ENCODE assay signal across 1 cellular context in genomic region chr19:45927565-45928261, GRCh38.
TF ChIP-seq lines count a peak whose summit lies in the region.

No MANE protein-coding gene starts in this region.

TF ChIP-seq in HepG2, 621 proteins besides CTCF, POLR2A, EP300 and RAD21 (continues in another document):
- TF ChIP-seq ZNF460 (CRISPR knock-in tag; IDR thresholded peaks at IDR 0.05; ENCODE audit: borderline replicate concordance) (no peak), IRF9 (CRISPR knock-in tag; IDR thresholded peaks at IDR 0.05; ENCODE audit: borderline replicate concordance) (no peak), RARA (CRISPR knock-in tag; IDR thresholded peaks at IDR 0.05) (0 out of 2 replicates have a peak, but pooled peaks have one; percentile 9), SOX6 (IDR thresholded peaks at IDR 0.05) (no peak), SOX6 (CRISPR knock-in tag; IDR thresholded peaks at IDR 0.05) (peak; percentile 39; the same call in 1 of the 2 replicates), ZNF674 (CRISPR knock-in tag; IDR thresholded peaks at IDR 0.05; ENCODE audit: low read depth) (no peak), GMEB2 (CRISPR knock-in tag; IDR thresholded peaks at IDR 0.05; ENCODE audit: low read depth) (peak; percentile 61), DR1 (CRISPR knock-in tag; IDR thresholded peaks at IDR 0.05) (no peak), HES4 (CRISPR knock-in tag; IDR thresholded peaks at IDR 0.05; ENCODE audit: borderline replicate concordance) (no peak), YEATS2 (CRISPR knock-in tag; IDR thresholded peaks at IDR 0.05; ENCODE audit: borderline replicate concordance) (no peak), ETV5 (CRISPR knock-in tag; IDR thresholded peaks at IDR 0.05; ENCODE audit: borderline replicate concordance) (peak; percentile 80), POGK (CRISPR knock-in tag; conservative IDR thresholded peaks at IDR 0.05) (peak; percentile 86), ZNF576 (CRISPR knock-in tag; IDR thresholded peaks at IDR 0.05) (no peak), DDIT3 (CRISPR knock-in tag; IDR thresholded peaks at IDR 0.05) (no peak), PLSCR1 (CRISPR knock-in tag; IDR thresholded peaks at IDR 0.05; ENCODE audit: borderline replicate concordance) (no peak), CBX2 (IDR thresholded peaks at IDR 0.05; ENCODE audit: low read depth, low read length) (no peak), CBX2 (CRISPR knock-in tag; IDR thresholded peaks at IDR 0.05; ENCODE audit: low read depth) (0 out of 2 replicates have a peak, but pooled peaks have one; percentile 50), CREM (IDR thresholded peaks at IDR 0.05) (peak; percentile 87), CREM (CRISPR knock-in tag; IDR thresholded peaks at IDR 0.05) (no peak), FOXA3 (CRISPR knock-in tag; IDR thresholded peaks at IDR 0.05) (peak; percentile 27; the same call in 1 of the 2 replicates), ZBTB21 (CRISPR knock-in tag; IDR thresholded peaks at IDR 0.05) (no peak), SMAD9 (CRISPR knock-in tag; IDR thresholded peaks at IDR 0.05) (no peak), TOPORS (CRISPR knock-in tag; IDR thresholded peaks at IDR 0.05) (peak; percentile 72; the same call in 1 of the 2 replicates), TP53 (CRISPR knock-in tag; conservative IDR thresholded peaks at IDR 0.05) (no peak), ZNF878 (CRISPR knock-in tag; IDR thresholded peaks at IDR 0.05) (no peak), CENPX (CRISPR knock-in tag; IDR thresholded peaks at IDR 0.05) (no peak), ATAD3A (CRISPR knock-in tag; IDR thresholded peaks at IDR 0.05) (no peak), FOSL2 (CRISPR knock-in tag; IDR thresholded peaks at IDR 0.05) (peak; percentile 11; the same call in 1 of the 2 replicates), NFKB2 (CRISPR knock-in tag; IDR thresholded peaks at IDR 0.05; ENCODE audit: borderline replicate concordance) (no peak), KDM2A (CRISPR knock-in tag; IDR thresholded peaks at IDR 0.05; ENCODE audit: borderline replicate concordance, low read depth) (peak; percentile 49; the same call in 1 of the 2 replicates), HNRNPLL (IDR thresholded peaks at IDR 0.05; ENCODE audit: low read depth, low read length, poor library complexity, severe bottlenecking) (peak; percentile 83), NR3C1 (CRISPR knock-in tag; IDR thresholded peaks at IDR 0.05) (no peak), KDM5B (CRISPR knock-in tag; IDR thresholded peaks at IDR 0.05; ENCODE audit: borderline replicate concordance) (peak; percentile 31; the same call in 1 of the 2 replicates), ZNF124 (CRISPR knock-in tag; IDR thresholded peaks at IDR 0.05) (0 out of 2 replicates have a peak, but pooled peaks have one; percentile 36), SIN3B (IDR thresholded peaks at IDR 0.05; ENCODE audit: low read length) (peak; percentile 96), GPBP1L1 (CRISPR knock-in tag; IDR thresholded peaks at IDR 0.05) (no peak), HOXA9 (CRISPR knock-in tag; IDR thresholded peaks at IDR 0.05; ENCODE audit: borderline replicate concordance) (no peak), ARID3A (IDR thresholded peaks at IDR 0.05; ENCODE audit: low read depth, low read length) (no peak), DBP (CRISPR knock-in tag; IDR thresholded peaks at IDR 0.05; ENCODE audit: not compliant biosample characterization) (no peak), HIVEP1 (CRISPR knock-in tag; IDR thresholded peaks at IDR 0.05) (peak; percentile 55; the same call in 1 of the 2 replicates), ZNF607 (CRISPR knock-in tag; IDR thresholded peaks at IDR 0.05; ENCODE audit: borderline replicate concordance) (no peak), ARHGAP35 (CRISPR knock-in tag; IDR thresholded peaks at IDR 0.05; ENCODE audit: borderline replicate concordance) (no peak), SP140L (CRISPR knock-in tag; IDR thresholded peaks at IDR 0.05; ENCODE audit: borderline replicate concordance) (no peak), CBFB (CRISPR knock-in tag; IDR thresholded peaks at IDR 0.05) (peak; percentile 52; the same call in 1 of the 2 replicates), NBN (conservative IDR thresholded peaks at IDR 0.05) (no peak), ZNF441 (CRISPR knock-in tag; IDR thresholded peaks at IDR 0.05; ENCODE audit: borderline replicate concordance) (no peak), ZMAT3 (CRISPR knock-in tag; conservative IDR thresholded peaks at IDR 0.05) (no peak), SP4 (CRISPR knock-in tag; IDR thresholded peaks at IDR 0.05) (peak; percentile 68), SNAPC5 (CRISPR knock-in tag; IDR thresholded peaks at IDR 0.05; ENCODE audit: borderline replicate concordance) (0 out of 2 replicates have a peak, but pooled peaks have one; percentile 12), KLF16 (CRISPR knock-in tag; IDR thresholded peaks at IDR 0.05) (0 out of 4 replicates have a peak, but pooled peaks of 1 of the 2 experiments have one; percentile 33), ZNF501 (CRISPR knock-in tag; IDR thresholded peaks at IDR 0.05) (peak; percentile 73), ZNF775 (CRISPR knock-in tag; IDR thresholded peaks at IDR 0.05; ENCODE audit: borderline replicate concordance) (no peak), ATF2 (CRISPR knock-in tag; IDR thresholded peaks at IDR 0.05) (peak; percentile 50; the same call in 1 of the 2 replicates), PPARG (CRISPR knock-in tag; conservative IDR thresholded peaks at IDR 0.05) (0 out of 2 replicates have a peak, but pooled peaks have one; percentile 32), ZNF382 (CRISPR knock-in tag; IDR thresholded peaks at IDR 0.05; ENCODE audit: borderline replicate concordance) (no peak), SP1 (IDR thresholded peaks at IDR 0.05) (no peak), SP1 (CRISPR knock-in tag; IDR thresholded peaks at IDR 0.05) (peak; percentile 36; the same call in 1 of the 2 replicates), ZNF670 (CRISPR knock-in tag; IDR thresholded peaks at IDR 0.05; ENCODE audit: borderline replicate concordance) (no peak), SIN3A (IDR thresholded peaks at IDR 0.05; ENCODE audit: borderline replicate concordance, low read depth, low read length) (peak; percentile 94), ERF (CRISPR knock-in tag; IDR thresholded peaks at IDR 0.05) (peak; percentile 87), U2AF2 (IDR thresholded peaks at IDR 0.05; ENCODE audit: low read depth, low read length) (no peak), CSRNP2 (CRISPR knock-in tag; conservative IDR thresholded peaks at IDR 0.05; ENCODE audit: low read depth) (no peak), ZNF75D (CRISPR knock-in tag; IDR thresholded peaks at IDR 0.05; ENCODE audit: borderline replicate concordance) (no peak), ZNF891 (CRISPR knock-in tag; IDR thresholded peaks at IDR 0.05) (no peak), GPN1 (CRISPR knock-in tag; IDR thresholded peaks at IDR 0.05; ENCODE audit: borderline replicate concordance) (no peak)
